13 cellular contexts compared by ENCODE assay signal in genomic region chr1:28896609-28896986, GRCh38.
"Had no signal": no experiment of that assay in that cellular context is flagged by ENCODE, and none has a peak within 500 bp of the region (broad histone marks: within the 10 kb centered on the region; RNA-seq: fewer than 3 reads in every experiment).

No MANE protein-coding gene starts in this region.

- H3K27me3 Mint-ChIP-seq: activated CD4-positive, alpha-beta T cell treated with anti-CD3 and anti-CD28 coated beads for 36 hours; naive thymus-derived CD4-positive, alpha-beta T cell had no signal

- H3K36me3 ChIP-seq: thoracic aorta, WERI-Rb-1 had no signal

- H3K4me2 ChIP-seq: smooth muscle cell had no signal

- H3K4me3 ChIP-seq: smooth muscle cell, thoracic aorta had no signal

- DNase-seq: activated CD4-positive, alpha-beta T cell treated with anti-CD3 and anti-CD28 coated beads for 36 hours; activated CD4-positive, alpha-beta T cell treated with anti-CD3 and anti-CD28 coated beads, Interleukin-2, amount 50 U/mL, for 48 hours; dermis blood vessel endothelial cell; effector memory CD4-positive, alpha-beta T cell; immature natural killer cell; left ventricle myocardium superior; naive thymus-derived CD4-positive, alpha-beta T cell; nucleus accumbens; stimulated activated CD4-positive, alpha-beta T cell treated with anti-CD3 and anti-CD28 coated beads, Interleukin-4, amount 100 ng/mL, for 1 hour; WERI-Rb-1 had no signal

- ATAC-seq: activated CD4-positive, alpha-beta T cell treated with anti-CD3 and anti-CD28 coated beads for 36 hours; naive thymus-derived CD4-positive, alpha-beta T cell; sciatic nerve had no signal

- H3K27ac Mint-ChIP-seq: activated CD4-positive, alpha-beta T cell treated with anti-CD3 and anti-CD28 coated beads for 36 hours had no signal

- H3K4me3 Mint-ChIP-seq: activated CD4-positive, alpha-beta T cell treated with anti-CD3 and anti-CD28 coated beads for 36 hours; immature natural killer cell; naive thymus-derived CD4-positive, alpha-beta T cell had no signal

- H3K27ac ChIP-seq: thoracic aorta, WERI-Rb-1 had no signal

- H3K9me3 Mint-ChIP-seq: immature natural killer cell; naive thymus-derived CD4-positive, alpha-beta T cell had no signal

- H3K9me3 ChIP-seq: thoracic aorta had no signal
